ENCODE assay signal across 17 cellular contexts in genomic region chr2:106339156-106339555, GRCh38.
"Had no signal": no experiment of that assay in that cellular context is flagged by ENCODE, and none has a peak within 500 bp of the region (broad histone marks: within the 10 kb centered on the region; RNA-seq: fewer than 3 reads in every experiment).

No MANE protein-coding gene starts in this region.

- DNase-seq: cortex of kidney; dorsolateral prefrontal cortex; effector CD8-positive, alpha-beta T cell; heart left ventricle; hippocampal formation; left colon; mammary epithelial cell; mucosa of descending colon; psoas muscle; right lobe of liver; stimulated activated CD4-positive, alpha-beta T cell treated with anti-CD3 and anti-CD28 coated beads, Interleukin-4, amount 100 ng/mL, for 1 hour; stimulated activated CD8-positive, alpha-beta memory T cell treated with anti-CD3 and anti-CD28 coated beads, Interleukin-4, amount 100 ng/mL, for 48 hours; transverse colon had no signal

- H3K4me1 ChIP-seq: psoas muscle, right lobe of liver had no signal

- H3K27me3 ChIP-seq: dorsolateral prefrontal cortex, heart left ventricle, neutrophil, right lobe of liver had no signal

- H3K36me3 ChIP-seq: heart left ventricle, neutrophil, right lobe of liver, thoracic aorta, transverse colon had no signal

- H3K27ac ChIP-seq: heart left ventricle, neutrophil, psoas muscle, right lobe of liver, thoracic aorta, transverse colon had no signal

- H3K9me3 ChIP-seq: mucosa of descending colon, neutrophil, psoas muscle, right lobe of liver, thoracic aorta, transverse colon had no signal

- ATAC-seq: heart left ventricle; left colon; mucosa of descending colon; natural killer cell treated with Interleukin-12 subunit alpha and Interleukin-12 subunit beta and Interleukin-15 and Interleukin-18, amount 100 ng/mL, for 72 hours; psoas muscle; right lobe of liver; stimulated activated effector memory CD8-positive, alpha-beta T cell treated with anti-CD3 and anti-CD28 coated beads, Interleukin-12 subunit alpha, Interleukin-12 subunit beta, amount 100 ng/mL, for 72 hours had no signal

- H3K4me3 ChIP-seq: dorsolateral prefrontal cortex, heart left ventricle, mucosa of descending colon, psoas muscle, right lobe of liver, thoracic aorta, transverse colon had no signal
